Comparison of ENCODE assay signal across 20 cellular contexts in genomic region chr9:131827821-131828369, GRCh38.
DNase-seq lines count a peak whose midpoint lies in the region; ATAC-seq and TF ChIP-seq lines count a peak whose summit lies in the region.
"Had no signal": no experiment of that assay in that cellular context is flagged by ENCODE, and none has a peak within 500 bp of the region (broad histone marks: within the 10 kb centered on the region; RNA-seq: fewer than 3 reads in every experiment).

No MANE protein-coding gene starts in this region.

- H3K4me3 ChIP-seq in neural progenitor cell (no peak overlapping the region), colonic mucosa (no peak overlapping the region)
- H3K4me3 ChIP-seq: A549; BLaER1 treated with 17β-estradiol and CSF1 and Interleukin-3, amounts not matched to agents 10 nM and 100 nM had no signal

- H3F3A ChIP-seq in neural progenitor cell (ENCODE audit: low read depth): no peaks in the 10 kb centered on the region

- H3K4me1 Mint-ChIP-seq in chondrocyte (ENCODE audit: low read depth) (no peaks in the 10 kb centered on the region), neural progenitor cell (peaks cover 18% of the 10 kb centered on the region)
- H3K4me1 Mint-ChIP-seq: CD14-positive monocyte had no signal

- H3K9me3 Mint-ChIP-seq in chondrocyte (ENCODE audit: low read depth): no peaks in the 10 kb centered on the region
- H3K9me3 Mint-ChIP-seq in neural progenitor cell: no peaks in the 10 kb centered on the region
- H3K9me3 Mint-ChIP-seq: CD4-positive, alpha-beta T cell had no signal

- ATAC-seq in Right ventricle myocardium superior (ENCODE audit: poor library complexity): no peak
- no peak for ATAC-seq in left cardiac atrium
- ATAC-seq in GM19035 (IDR thresholded peaks at IDR 0.05; ENCODE audit: unreplicated experiment): no peak
- ATAC-seq: A549 had no signal

- H3K27ac Mint-ChIP-seq in chondrocyte (ENCODE audit: unreplicated experiment) (no peak overlapping the region), neural progenitor cell (peak overlapping the region; percentile 46)
- H3K27ac Mint-ChIP-seq: CD14-positive monocyte; CD4-positive, alpha-beta T cell had no signal

- peak; percentile 16 for DNase-seq in Right ventricle myocardium superior
- no peak for DNase-seq in left cardiac atrium
- DNase-seq in chondrocyte (ENCODE audit: low spot score): peak; percentile 70
- no peak for DNase-seq in neural progenitor cell (ENCODE audit: low spot score)
- DNase-seq in T1000 (lab: John Stamatoyannopoulos, UW): no peak
- DNase-seq in colonic mucosa: no peak
- DNase-seq: ACHN; AML-193; BE2C; CD4-positive, alpha-beta T cell; DMS 273 treated with DMSO at 0.1 percent for 48 hours; DMS79 treated with DMSO at 0.1 percent for 48 hours; GF-D8; GOT3; HCEC 1CT had no signal

- H3K27me3 Mint-ChIP-seq in chondrocyte (ENCODE audit: low read depth) (peaks cover 41% of the 10 kb centered on the region), neural progenitor cell (ENCODE audit: insufficient read depth, low read depth) (peaks cover 15% of the 10 kb centered on the region)

- intact Hi-C loops in Right ventricle myocardium superior (cut with DNase I): no loop called here
- intact Hi-C loops in left cardiac atrium (cut with DNase I): no loop called here
- intact Hi-C loops in colonic mucosa (cut with DNase I): no loop called here

- H3K36me3 ChIP-seq in neural progenitor cell (no peaks in the 10 kb centered on the region), colonic mucosa (no peaks in the 10 kb centered on the region)
- H3K36me3 ChIP-seq: BE2C; BLaER1 treated with 17β-estradiol and CSF1 and Interleukin-3, amounts not matched to agents 10 nM and 100 nM had no signal

- H3K4me1 ChIP-seq in neural progenitor cell: no peaks in the 10 kb centered on the region
- no peaks in the 10 kb centered on the region for H3K4me1 ChIP-seq in colonic mucosa
- H3K4me1 ChIP-seq: A549, BE2C had no signal

- H3K36me3 Mint-ChIP-seq in chondrocyte (ENCODE audit: low read depth) (no peaks in the 10 kb centered on the region), neural progenitor cell (no peaks in the 10 kb centered on the region)
- H3K36me3 Mint-ChIP-seq: CD14-positive monocyte had no signal

- H3K4me2 ChIP-seq in neural progenitor cell: no peak overlapping the region
- H3K4me2 ChIP-seq: BLaER1 treated with 17β-estradiol and CSF1 and Interleukin-3, amounts not matched to agents 10 nM and 100 nM had no signal

- no peak overlapping the region for H2AFZ ChIP-seq in neural progenitor cell (replicated peaks)

- H3K9me3 ChIP-seq in neural progenitor cell (ENCODE audit: low read depth): no peaks in the 10 kb centered on the region
- no peaks in the 10 kb centered on the region for H3K9me3 ChIP-seq in colonic mucosa
- H3K9me3 ChIP-seq: A549, BE2C had no signal

- TF ChIP-seq CTCF in chondrocyte (IDR thresholded peaks at IDR 0.05): no peak
- TF ChIP-seq CTCF in neural progenitor cell (IDR thresholded peaks at IDR 0.05): no peak
- no peak for TF ChIP-seq CTCF in colonic mucosa (IDR thresholded peaks at IDR 0.05)

- no peaks in the 10 kb centered on the region for H3K79me2 ChIP-seq in neural progenitor cell (ENCODE audit: low read depth)

- no peak overlapping the region for H3K9ac ChIP-seq in neural progenitor cell
- no peak overlapping the region for H3K9ac ChIP-seq in colonic mucosa (ENCODE audit: low read depth in 2 of 2, low read length in 2 of 2)
- H3K9ac ChIP-seq: BLaER1 treated with 17β-estradiol and CSF1 and Interleukin-3, amounts not matched to agents 10 nM and 100 nM had no signal

- no peak overlapping the region for H3K27ac ChIP-seq in neural progenitor cell
- H3K27ac ChIP-seq in colonic mucosa: no peak overlapping the region
- H3K27ac ChIP-seq: A549; BLaER1 treated with 17β-estradiol and CSF1 and Interleukin-3, amounts not matched to agents 10 nM and 100 nM had no signal

- H3K27me3 ChIP-seq in neural progenitor cell (no peaks in the 10 kb centered on the region), colonic mucosa (no peaks in the 10 kb centered on the region)
- H3K27me3 ChIP-seq: BE2C; BLaER1 treated with 17β-estradiol and CSF1 and Interleukin-3, amounts not matched to agents 10 nM and 100 nM had no signal

- H4K20me1 ChIP-seq in neural progenitor cell (ENCODE audit: low read depth): no peaks in the 10 kb centered on the region

- no peak overlapping the region for H3K4me3 Mint-ChIP-seq in chondrocyte (ENCODE audit: unreplicated experiment)
- H3K4me3 Mint-ChIP-seq in neural progenitor cell: no peak overlapping the region
- H3K4me3 Mint-ChIP-seq: CD14-positive monocyte; CD4-positive, alpha-beta T cell; CD8-positive, alpha-beta memory T cell had no signal

Comparison
In these comparisons a context has a peak if more than half of its experiments do, and no peak if none do; other contexts are left out.
1. DNase-seq: peak in Right ventricle myocardium superior (single experiment) and chondrocyte (single experiment); none in left cardiac atrium (single experiment), neural progenitor cell (single experiment), T1000 (single experiment) and colonic mucosa (single experiment).